Comparison of ENCODE assay signal across 22 cellular contexts in genomic region chr20:4546342-4546741, GRCh38.
DNase-seq lines count a peak whose midpoint lies in the region; ATAC-seq, FAIRE-seq and TF ChIP-seq lines count a peak whose summit lies in the region.
"Had no signal": no experiment of that assay in that cellular context is flagged by ENCODE, and none has a peak within 500 bp of the region (broad histone marks: within the 10 kb centered on the region; RNA-seq: fewer than 3 reads in every experiment).

No MANE protein-coding gene starts in this region.

- H3K27ac ChIP-seq in endodermal cell (ENCODE audit: low read depth, low read length) = no peak overlapping the region
- no peak overlapping the region for H3K27ac ChIP-seq in keratinocyte (ENCODE audit: control insufficient read depth, insufficient read depth, low read length)
- H3K27ac ChIP-seq in psoas muscle = no peak overlapping the region
- no peak overlapping the region for H3K27ac ChIP-seq in small intestine (ENCODE audit: low read depth in 1 of 2, low read length in 1 of 2)
- H3K27ac ChIP-seq: parathyroid adenoma, thyroid gland had no signal

- H2AFZ ChIP-seq in keratinocyte (ENCODE audit: control insufficient read depth, low read length) = no peak overlapping the region
- H2AFZ ChIP-seq: parathyroid adenoma had no signal

- H3K9ac ChIP-seq in NT2/D1 (ENCODE audit: insufficient read length, low read depth) = no peak overlapping the region
- no peak overlapping the region for H3K9ac ChIP-seq in endodermal cell (ENCODE audit: extremely low read depth, low read length, poor library complexity, severe bottlenecking)
- H3K9ac ChIP-seq in keratinocyte (ENCODE audit: control insufficient read depth, extremely low read depth, insufficient read depth, low read length) = no peak overlapping the region
- H3K9ac ChIP-seq: parathyroid adenoma had no signal

- no peaks in the 10 kb centered on the region for H3K79me2 ChIP-seq in keratinocyte (ENCODE audit: control insufficient read depth, insufficient read depth, low read length)
- H3K79me2 ChIP-seq: parathyroid adenoma had no signal

- H3K4me2 ChIP-seq in keratinocyte (ENCODE audit: control insufficient read depth, extremely low read depth, insufficient read depth, low read depth, low read length) = peak overlapping the region; percentile 31

- H3K27me3 ChIP-seq in NT2/D1 (ENCODE audit: insufficient read depth, insufficient read length) = no peaks in the 10 kb centered on the region
- H3K27me3 ChIP-seq in endodermal cell (ENCODE audit: control insufficient read depth, insufficient read depth, low read length, poor library complexity, severe bottlenecking) = no peaks in the 10 kb centered on the region
- no peaks in the 10 kb centered on the region for H3K27me3 ChIP-seq in keratinocyte (ENCODE audit: control insufficient read depth, extremely low read depth, insufficient read depth, low read length)
- no peaks in the 10 kb centered on the region for H3K27me3 ChIP-seq in psoas muscle (ENCODE audit: insufficient read depth in 3 of 3, low read length in 2 of 3)
- peaks cover 0 to 3% of the 10 kb centered on the region in 2 donors for H3K27me3 ChIP-seq in small intestine (ENCODE audit: control insufficient read depth in 2 of 2, insufficient read depth in 2 of 2, low read length in 2 of 2)
- H3K27me3 ChIP-seq: thyroid gland had no signal

- H3K27me3 Mint-ChIP-seq in endodermal cell (ENCODE audit: insufficient read depth) = no peaks in the 10 kb centered on the region

- FAIRE-seq in keratinocyte (lab: Jason Lieb, UNC) = peak; percentile 32
- no peak for FAIRE-seq in small intestine (lab: Jason Lieb, UNC)
- FAIRE-seq: HepG2 had no signal

- intact Hi-C loops in psoas muscle (cut with DNase I) = no loop called here

- no peaks in the 10 kb centered on the region for H3K9me3 Mint-ChIP-seq in endodermal cell
- H3K9me3 Mint-ChIP-seq: dendritic cell treated with granulocyte-macrophage colony-stimulating factor and Interleukin-4, amounts not matched to agents 40 ng/mL and 50 ng/mL, for 4 days; natural killer cell treated with Interleukin-12 subunit alpha and Interleukin-12 subunit beta and Interleukin-15 and Interleukin-18, amount 100 ng/mL, for 72 hours had no signal

- TF ChIP-seq CTCF in endodermal cell (conservative IDR thresholded peaks at IDR 0.05) (no peak), keratinocyte (optimal IDR thresholded peaks at IDR 0.05 in 1 of 3, IDR thresholded peaks at IDR 0.05 in 1 of 3, conservative IDR thresholded peaks at IDR 0.05 in 1 of 3; ENCODE audit: extremely low read depth in 1 of 3, insufficient read depth in 2 of 3, low read length in 3 of 3) (no peak), psoas muscle (IDR thresholded peaks at IDR 0.05) (no peak)

- WGBS in endodermal cell (ENCODE audit: insufficient coverage in 1 of 2, insufficient read length in 1 of 2), 2 experiments = 78% methylated on average over 1 of the region's 1 CpG
- WGBS in psoas muscle, 3 donors = 47 to 52% (median 51%) methylated on average over 1 of the region's 1 CpG
- 48 to 73% (median 65%) methylated on average over 1 of the region's 1 CpG for WGBS in small intestine, 3 donors

- ATAC-seq in psoas muscle = no peak
- no peak for ATAC-seq in GM19351 (IDR thresholded peaks at IDR 0.05; ENCODE audit: unreplicated experiment)
- ATAC-seq: activated naive CD8-positive, alpha-beta T cell treated with anti-CD3 and anti-CD28 coated beads, Interleukin-2, amount 50 U/mL, for 24 hours; HepG2; natural killer cell treated with Interleukin-12 subunit alpha and Interleukin-12 subunit beta and Interleukin-15 and Interleukin-18, amount 100 ng/mL, for 72 hours; stimulated activated naive CD8-positive, alpha-beta T cell treated with anti-CD3 and anti-CD28 coated beads, Interleukin-15, Interleukin-2, amounts not matched to agents 100 U/mL and 50 U/mL, for 24 hours; T-cell had no signal

- H4K20me1 ChIP-seq in keratinocyte (ENCODE audit: control insufficient read depth, extremely low read depth, insufficient read depth, low read length) = no peaks in the 10 kb centered on the region

- H3K4me1 ChIP-seq in NT2/D1 (ENCODE audit: insufficient read depth, insufficient read length) = no peaks in the 10 kb centered on the region
- no peaks in the 10 kb centered on the region for H3K4me1 ChIP-seq in endodermal cell (ENCODE audit: control insufficient read depth, insufficient read depth, low read length)
- peaks cover 35% of the 10 kb centered on the region for H3K4me1 ChIP-seq in keratinocyte (ENCODE audit: control insufficient read depth, extremely low read depth, insufficient read depth, low read length)
- no peaks in the 10 kb centered on the region for H3K4me1 ChIP-seq in psoas muscle
- H3K4me1 ChIP-seq in small intestine (ENCODE audit: control insufficient read depth in 2 of 2, insufficient read depth in 1 of 2, low read depth in 1 of 2, low read length in 1 of 2) = peaks cover 4 to 5% of the 10 kb centered on the region in 2 donors
- H3K4me1 ChIP-seq: parathyroid adenoma, thyroid gland had no signal

- no peaks in the 10 kb centered on the region for H3K9me1 ChIP-seq in keratinocyte (ENCODE audit: control insufficient read depth, extremely low read depth, insufficient read depth, low read length)

- H3K9me3 ChIP-seq in NT2/D1 (ENCODE audit: insufficient read depth, low read length) (peaks cover 6% of the 10 kb centered on the region; the same call in 1 of the 2 replicates), endodermal cell (ENCODE audit: control insufficient read depth, low read length) (no peaks in the 10 kb centered on the region), keratinocyte (ENCODE audit: control insufficient read depth, low read depth, low read length) (peaks cover 4% of the 10 kb centered on the region), psoas muscle (no peaks in the 10 kb centered on the region), small intestine (ENCODE audit: control insufficient read depth, low read depth) (no peaks in the 10 kb centered on the region)
- H3K9me3 ChIP-seq: thyroid gland had no signal

- peak; percentile 54 for DNase-seq in ELF-1 (ENCODE audit: low read depth, low spot score)
- peak; percentile 28 for DNase-seq in NT2/D1 (ENCODE audit: low read depth, low spot score)
- peak; percentile 68 for DNase-seq in endodermal cell
- DNase-seq in keratinocyte (ENCODE audit: low read depth, low spot score) = no peak
- DNase-seq in psoas muscle = no peak
- no peak for DNase-seq in OCI-M1 (lab: John Stamatoyannopoulos, UW)
- DNase-seq in small intestine = no peak
- DNase-seq: activated CD4-positive, alpha-beta T cell treated with anti-CD3 and anti-CD28 coated beads, Interleukin-2, amount 50 U/mL, for 1 hour; activated CD8-positive, alpha-beta memory T cell treated with anti-CD3 and anti-CD28 coated beads, Interleukin-2, amount 50 U/mL, for 4 hours; activated naive CD8-positive, alpha-beta T cell treated with anti-CD3 and anti-CD28 coated beads, Interleukin-2, amount 50 U/mL, for 24 hours; DMS79 treated with DMSO at 0.1 percent for 48 hours; NCI-H1105 treated with DMSO at 0.1 percent for 48 hours; NCI-H2081 treated with DMSO at 0.1 percent for 48 hours; stimulated activated naive CD8-positive, alpha-beta T cell treated with anti-CD3 and anti-CD28 coated beads, Interleukin-15, Interleukin-2, amounts not matched to agents 100 U/mL and 50 U/mL, for 24 hours; T-cell; thyroid gland had no signal

- no peak overlapping the region for H3K4me3 ChIP-seq in NT2/D1 (ENCODE audit: insufficient read length, low read depth)
- H3K4me3 ChIP-seq in endodermal cell (ENCODE audit: low read length) = no peak overlapping the region
- no peak overlapping the region for H3K4me3 ChIP-seq in keratinocyte (ENCODE audit: control insufficient read depth in 2 of 3, extremely low read depth in 1 of 3, insufficient read depth in 2 of 3, low read depth in 1 of 3, low read length in 3 of 3)
- no peak overlapping the region for H3K4me3 ChIP-seq in psoas muscle
- H3K4me3 ChIP-seq in small intestine (ENCODE audit: low read depth in 1 of 2, low read length in 2 of 2) = no peak overlapping the region
- H3K4me3 ChIP-seq: thyroid gland had no signal

- H3K36me3 Mint-ChIP-seq in endodermal cell (ENCODE audit: low read depth) = no peaks in the 10 kb centered on the region
- H3K36me3 Mint-ChIP-seq: memory B cell; natural killer cell treated with Interleukin-12 subunit alpha and Interleukin-12 subunit beta and Interleukin-15 and Interleukin-18, amount 100 ng/mL, for 72 hours; T-cell had no signal

- peaks cover 2% of the 10 kb centered on the region for H3K4me1 Mint-ChIP-seq in endodermal cell
- H3K4me1 Mint-ChIP-seq: activated naive CD8-positive, alpha-beta T cell treated with anti-CD3 and anti-CD28 coated beads, Interleukin-2, amount 50 U/mL, for 24 hours; memory B cell; T-cell had no signal

- dilution Hi-C loops in keratinocyte (cut with MboI; ENCODE audit: extremely low pct_ligation_motif_present, low sequenced_read_pairs) = no loop called here

- H3K4me3 Mint-ChIP-seq in endodermal cell = no peak overlapping the region
- H3K4me3 Mint-ChIP-seq: activated naive CD8-positive, alpha-beta T cell treated with anti-CD3 and anti-CD28 coated beads, Interleukin-2, amount 50 U/mL, for 24 hours; dendritic cell treated with granulocyte-macrophage colony-stimulating factor and Interleukin-4, amounts not matched to agents 40 ng/mL and 50 ng/mL, for 4 days; memory B cell; natural killer cell treated with Interleukin-12 subunit alpha and Interleukin-12 subunit beta and Interleukin-15 and Interleukin-18, amount 100 ng/mL, for 72 hours; T-cell had no signal

- no peaks in the 10 kb centered on the region for H3K36me3 ChIP-seq in NT2/D1 (ENCODE audit: insufficient read depth, insufficient read length, low read length)
- no peaks in the 10 kb centered on the region for H3K36me3 ChIP-seq in endodermal cell (ENCODE audit: control insufficient read depth, insufficient read depth, low read length)
- H3K36me3 ChIP-seq in keratinocyte (ENCODE audit: control insufficient read depth in 2 of 2, extremely low read depth in 1 of 2, insufficient read depth in 2 of 2, low read length in 2 of 2) = no peaks in the 10 kb centered on the region
- no peaks in the 10 kb centered on the region for H3K36me3 ChIP-seq in psoas muscle (ENCODE audit: insufficient read depth in 1 of 2, low read depth in 1 of 2)
- H3K36me3 ChIP-seq in small intestine (ENCODE audit: control insufficient read depth in 2 of 2, insufficient read depth in 2 of 2, low read length in 2 of 2) = no peaks in the 10 kb centered on the region
- H3K36me3 ChIP-seq: thyroid gland had no signal

- H3K27ac Mint-ChIP-seq in endodermal cell = no peak overlapping the region
- H3K27ac Mint-ChIP-seq: activated naive CD8-positive, alpha-beta T cell treated with anti-CD3 and anti-CD28 coated beads, Interleukin-2, amount 50 U/mL, for 24 hours; dendritic cell treated with granulocyte-macrophage colony-stimulating factor and Interleukin-4, amounts not matched to agents 40 ng/mL and 50 ng/mL, for 4 days; memory B cell; natural killer cell treated with Interleukin-12 subunit alpha and Interleukin-12 subunit beta and Interleukin-15 and Interleukin-18, amount 100 ng/mL, for 72 hours; T-cell had no signal

Comparison
In these comparisons a context has a peak if more than half of its experiments do, and no peak if none do; other contexts are left out.
1. DNase-seq: peak in ELF-1 (single experiment), NT2/D1 (single experiment) and endodermal cell (single experiment); none in keratinocyte (single experiment), psoas muscle (0 of 2), OCI-M1 (single experiment) and small intestine (single experiment).